ENCODE assay signal across 17 cellular contexts in genomic region chr7:21603972-21604749, GRCh38.
DNase-seq lines count a peak whose midpoint lies in the region; ATAC-seq and TF ChIP-seq lines count a peak whose summit lies in the region.
"Had no signal": no experiment of that assay in that cellular context is flagged by ENCODE, and none has a peak within 500 bp of the region (broad histone marks: within the 10 kb centered on the region; RNA-seq: fewer than 3 reads in every experiment).

No MANE protein-coding gene starts in this region.

- no peaks in the 10 kb centered on the region for H3K36me3 ChIP-seq in PC-9 (ENCODE audit: low read depth)
- no peaks in the 10 kb centered on the region for H3K36me3 ChIP-seq in A673 (ENCODE audit: insufficient read depth, low read length, poor library complexity, severe bottlenecking)
- no peaks in the 10 kb centered on the region for H3K36me3 ChIP-seq in testis (ENCODE audit: low read depth, missing control alignments)
- H3K36me3 ChIP-seq: gastroesophageal sphincter, right atrium auricular region, tibial artery had no signal

- BruUV-seq in PC-9 (replicated peaks; lab: Mats Ljungman, UMichigan) (no TSS peak), A673 (replicated peaks; lab: Mats Ljungman, UMichigan) (no TSS peak)

- H3K27ac Mint-ChIP-seq in activated CD4-positive, alpha-beta T cell treated with anti-CD3 and anti-CD28 coated beads for 36 hours = peak overlapping the region; percentile 17
- H3K27ac Mint-ChIP-seq in activated CD4-positive, alpha-beta T cell treated with anti-CD3 and anti-CD28 coated beads, Interleukin-2, amount 10 ng/mL, durations not matched to agents 7 days and 5 days = no peak overlapping the region
- no peak overlapping the region for H3K27ac Mint-ChIP-seq in stimulated activated memory B cell treated with anti-CD40 and anti-IgM and Interleukin-4, amounts not matched to agents 10 μg/mL and 1 μg/mL and 100 μg/mL, for 72 hours
- H3K27ac Mint-ChIP-seq: T-helper 2 cell treated with Interferon-gamma antibody and Interleukin-4, amounts not matched to agents 5 μg/mL and 100 μg/mL, for 36 hours had no signal

- 82 to 90% methylated on average over 5 of the region's 5 CpGs for WGBS in testis, 2 donors

- no peaks in the 10 kb centered on the region for H3K36me3 Mint-ChIP-seq in activated CD4-positive, alpha-beta T cell treated with anti-CD3 and anti-CD28 coated beads for 36 hours (ENCODE audit: low read depth)
- no peaks in the 10 kb centered on the region for H3K36me3 Mint-ChIP-seq in activated CD4-positive, alpha-beta T cell treated with anti-CD3 and anti-CD28 coated beads, Interleukin-2, amount 10 ng/mL, durations not matched to agents 7 days and 5 days (ENCODE audit: low read depth)
- no peaks in the 10 kb centered on the region for H3K36me3 Mint-ChIP-seq in stimulated activated memory B cell treated with anti-CD40 and anti-IgM and Interleukin-4, amounts not matched to agents 10 μg/mL and 1 μg/mL and 100 μg/mL, for 72 hours

- no peaks in the 10 kb centered on the region for H3K9me3 ChIP-seq in PC-9 (ENCODE audit: insufficient read depth, low read depth)
- no peaks in the 10 kb centered on the region for H3K9me3 ChIP-seq in A673 (ENCODE audit: low read depth, low read length, poor library complexity, severe bottlenecking)
- no peaks in the 10 kb centered on the region for H3K9me3 ChIP-seq in testis
- H3K9me3 ChIP-seq: gastroesophageal sphincter, right atrium auricular region, tibial artery had no signal

- no peak overlapping the region for H3K4me3 ChIP-seq in PC-9
- no peak overlapping the region for H3K4me3 ChIP-seq in A673 (ENCODE audit: low read depth, low read length, poor library complexity, severe bottlenecking)
- no peak overlapping the region for H3K4me3 ChIP-seq in testis
- H3K4me3 ChIP-seq: gastroesophageal sphincter, right atrium auricular region, tibial artery had no signal

- ATAC-seq in activated CD4-positive, alpha-beta T cell treated with anti-CD3 and anti-CD28 coated beads for 36 hours = peak; percentile 66
- ATAC-seq in GM19372 (IDR thresholded peaks at IDR 0.05; ENCODE audit: low read depth, unreplicated experiment) = peak; percentile 55
- ATAC-seq in stimulated activated memory B cell treated with anti-CD40 and anti-IgM and Interleukin-4, amounts not matched to agents 10 μg/mL and 1 μg/mL and 100 μg/mL, for 72 hours = peak; percentile 48
- ATAC-seq: gastroesophageal sphincter had no signal

- no peaks in the 10 kb centered on the region for H4K20me1 ChIP-seq in PC-9 (ENCODE audit: insufficient read depth)

- CTCF ChIA-PET in activated CD4-positive, alpha-beta T cell treated with anti-CD3 and anti-CD28 coated beads for 36 hours (lab: Charles Lee) = interaction anchor here (0.9 kb wide), 1 partner anchor 19 kb away, joined by 3 read pairs; no protein-coding TSS in a partner anchor
- CTCF ChIA-PET in activated CD4-positive, alpha-beta T cell treated with anti-CD3 and anti-CD28 coated beads, Interleukin-2, amount 10 ng/mL, durations not matched to agents 7 days and 5 days (lab: Charles Lee) = no interaction called here
- CTCF ChIA-PET in PC-9 (lab: Charles Lee) = no interaction called here
- CTCF ChIA-PET in A673 (lab: Charles Lee) = no interaction called here

- H3K27ac ChIP-seq in PC-9 (no peak overlapping the region), A673 (ENCODE audit: low read depth, low read length, poor library complexity, severe bottlenecking) (no peak overlapping the region), testis (no peak overlapping the region)
- H3K27ac ChIP-seq: right atrium auricular region, tibial artery had no signal

- H3K4me2 ChIP-seq in PC-9 = no peak overlapping the region

- DNase-seq in activated CD4-positive, alpha-beta T cell treated with anti-CD3 and anti-CD28 coated beads for 36 hours = no peak
- DNase-seq in activated CD4-positive, alpha-beta T cell treated with anti-CD3 and anti-CD28 coated beads, Interleukin-2, amount 10 ng/mL, durations not matched to agents 7 days and 5 days = no peak
- DNase-seq in PC-9 = no peak
- DNase-seq in A673 (ENCODE audit: low spot score) = no peak
- no peak for DNase-seq in testis
- no peak for DNase-seq in DMS79 treated with DMSO at 0.1 percent for 48 hours (lab: John Stamatoyannopoulos, UW)
- DNase-seq: activated CD4-positive, alpha-beta T cell treated with anti-CD3 and anti-CD28 coated beads, Interleukin-2, amount 50 U/mL, for 4 hours; activated gamma-delta T cell treated with Interleukin-2 at 50 U/mL for 16 hours; central memory CD4-positive, alpha-beta T cell; NCI-H2029; tibial artery had no signal

- no peaks in the 10 kb centered on the region for H3F3A ChIP-seq in PC-9 (ENCODE audit: insufficient read depth, low read depth)

- H3K79me2 ChIP-seq in PC-9 (ENCODE audit: low read depth) = no peaks in the 10 kb centered on the region

- intact Hi-C loops in activated CD4-positive, alpha-beta T cell treated with anti-CD3 and anti-CD28 coated beads for 36 hours (cut with DNase I, micrococcal nuclease) = no loop called here
- intact Hi-C loops in PC-9 (cut with micrococcal nuclease; ENCODE audit: unreplicated experiment) (no loop called here), A673 (cut with micrococcal nuclease; ENCODE audit: unreplicated experiment) (no loop called here), testis (cut with DNase I; ENCODE audit: low total_unique reads) (no loop called here)

- POLR2A ChIA-PET in activated CD4-positive, alpha-beta T cell treated with anti-CD3 and anti-CD28 coated beads for 36 hours (lab: Charles Lee) = interaction anchor here (0.6 to 0.7 kb wide), 3 partner anchors 163 to 336 kb away, joined by 3 to 6 read pairs (median 6); no protein-coding TSS in a partner anchor
- POLR2A ChIA-PET in activated CD4-positive, alpha-beta T cell treated with anti-CD3 and anti-CD28 coated beads, Interleukin-2, amount 10 ng/mL, durations not matched to agents 7 days and 5 days (lab: Charles Lee) = no interaction called here
- POLR2A ChIA-PET in PC-9 (lab: Charles Lee; ENCODE audit: unreplicated experiment) (no interaction called here), A673 (lab: Charles Lee; ENCODE audit: low non-redundant PET) (no interaction called here)

- TF ChIP-seq CTCF in PC-9 (conservative IDR thresholded peaks at IDR 0.05) = no peak
- TF ChIP-seq CTCF in A673 (conservative IDR thresholded peaks at IDR 0.05; ENCODE audit: low read depth, low read length) = no peak
- TF ChIP-seq CTCF in testis (IDR thresholded peaks at IDR 0.05) = no peak

- H2AFZ ChIP-seq in PC-9 = peak overlapping the region; percentile 39; the same call in 1 of the 2 replicates

- H3K9me3 Mint-ChIP-seq in activated CD4-positive, alpha-beta T cell treated with anti-CD3 and anti-CD28 coated beads for 36 hours (ENCODE audit: low read depth) = no peaks in the 10 kb centered on the region
- no peaks in the 10 kb centered on the region for H3K9me3 Mint-ChIP-seq in activated CD4-positive, alpha-beta T cell treated with anti-CD3 and anti-CD28 coated beads, Interleukin-2, amount 10 ng/mL, durations not matched to agents 7 days and 5 days
- H3K9me3 Mint-ChIP-seq in stimulated activated memory B cell treated with anti-CD40 and anti-IgM and Interleukin-4, amounts not matched to agents 10 μg/mL and 1 μg/mL and 100 μg/mL, for 72 hours = no peaks in the 10 kb centered on the region
- H3K9me3 Mint-ChIP-seq: T-helper 2 cell treated with Interferon-gamma antibody and Interleukin-4, amounts not matched to agents 5 μg/mL and 100 μg/mL, for 36 hours had no signal

- H3K4me3 Mint-ChIP-seq in activated CD4-positive, alpha-beta T cell treated with anti-CD3 and anti-CD28 coated beads for 36 hours = no peak overlapping the region
- no peak overlapping the region for H3K4me3 Mint-ChIP-seq in activated CD4-positive, alpha-beta T cell treated with anti-CD3 and anti-CD28 coated beads, Interleukin-2, amount 10 ng/mL, durations not matched to agents 7 days and 5 days
- H3K4me3 Mint-ChIP-seq in stimulated activated memory B cell treated with anti-CD40 and anti-IgM and Interleukin-4, amounts not matched to agents 10 μg/mL and 1 μg/mL and 100 μg/mL, for 72 hours = no peak overlapping the region
- H3K4me3 Mint-ChIP-seq: neural crest cell; T-helper 2 cell treated with Interferon-gamma antibody and Interleukin-4, amounts not matched to agents 5 μg/mL and 100 μg/mL, for 36 hours had no signal

- H3K4me1 Mint-ChIP-seq in activated CD4-positive, alpha-beta T cell treated with anti-CD3 and anti-CD28 coated beads for 36 hours = peaks cover 8% of the 10 kb centered on the region
- peaks cover 4% of the 10 kb centered on the region for H3K4me1 Mint-ChIP-seq in activated CD4-positive, alpha-beta T cell treated with anti-CD3 and anti-CD28 coated beads, Interleukin-2, amount 10 ng/mL, durations not matched to agents 7 days and 5 days
- H3K4me1 Mint-ChIP-seq in stimulated activated memory B cell treated with anti-CD40 and anti-IgM and Interleukin-4, amounts not matched to agents 10 μg/mL and 1 μg/mL and 100 μg/mL, for 72 hours = peaks cover 11% of the 10 kb centered on the region
- H3K4me1 Mint-ChIP-seq: neural crest cell had no signal

- no peaks in the 10 kb centered on the region for H3K27me3 ChIP-seq in PC-9 (ENCODE audit: insufficient read depth, low read depth)
- peaks cover 86% of the 10 kb centered on the region for H3K27me3 ChIP-seq in A673 (replicated peaks; ENCODE audit: insufficient read depth, low read depth, low read length, poor library complexity)
- no peaks in the 10 kb centered on the region for H3K27me3 ChIP-seq in testis
- H3K27me3 ChIP-seq: gastroesophageal sphincter, right atrium auricular region, tibial artery had no signal

- H3K9me2 ChIP-seq in PC-9 (ENCODE audit: insufficient read depth) = no peaks in the 10 kb centered on the region

- peaks cover 5% of the 10 kb centered on the region for H3K27me3 Mint-ChIP-seq in activated CD4-positive, alpha-beta T cell treated with anti-CD3 and anti-CD28 coated beads for 36 hours
- no peaks in the 10 kb centered on the region for H3K27me3 Mint-ChIP-seq in activated CD4-positive, alpha-beta T cell treated with anti-CD3 and anti-CD28 coated beads, Interleukin-2, amount 10 ng/mL, durations not matched to agents 7 days and 5 days
- peaks cover 2% of the 10 kb centered on the region for H3K27me3 Mint-ChIP-seq in stimulated activated memory B cell treated with anti-CD40 and anti-IgM and Interleukin-4, amounts not matched to agents 10 μg/mL and 1 μg/mL and 100 μg/mL, for 72 hours

- H3K4me1 ChIP-seq in PC-9 (replicated peaks; ENCODE audit: insufficient read depth) = no peaks in the 10 kb centered on the region
- no peaks in the 10 kb centered on the region for H3K4me1 ChIP-seq in A673 (ENCODE audit: insufficient read depth, low read length, poor library complexity, severe bottlenecking)
- no peaks in the 10 kb centered on the region for H3K4me1 ChIP-seq in testis
- H3K4me1 ChIP-seq: right atrium auricular region, tibial artery had no signal

- TF ChIP-seq POLR2A in testis (IDR thresholded peaks at IDR 0.05) = no peak
